Comparison of ENCODE assay signal across 17 cellular contexts in genomic region chr2:240705204-240705781, GRCh38. TPM values are rescaled to one million over a fixed set of nuclear protein-coding genes. Genes with fewer than 3 reads are reported as not detected.
A peak's percentile ranks its signal among the peaks of the same experiment; 100 is the strongest.
DNase-seq lines count a peak whose midpoint lies in the region; ATAC-seq and TF ChIP-seq lines count a peak whose summit lies in the region.
"Had no signal": no experiment of that assay in that cellular context is flagged by ENCODE, and none has a peak within 500 bp of the region (broad histone marks: within the 10 kb centered on the region; RNA-seq: fewer than 3 reads in every experiment).

No MANE protein-coding gene starts in this region.

- no peaks in the 10 kb centered on the region for H3K4me1 Mint-ChIP-seq in endothelial cell (ENCODE audit: unreplicated experiment)

- peak; percentile 27 for DNase-seq in stimulated activated CD4-positive, alpha-beta T cell treated with anti-CD3 and anti-CD28 coated beads, Interleukin-15, amount 100 ng/mL, for 24 hours
- no peak for DNase-seq in stimulated activated CD4-positive, alpha-beta T cell treated with anti-CD3 and anti-CD28 coated beads, Interleukin-2, amount 100 ng/mL, for 48 hours
- peak; percentile 46 for DNase-seq in UCSD-AML1 (lab: John Stamatoyannopoulos, UW; ENCODE audit: unreplicated experiment)
- DNase-seq in endothelial cell (ENCODE audit: low spot score) = no peak
- no peak for DNase-seq in nucleus accumbens (lab: John Stamatoyannopoulos, UW)
- DNase-seq: NCI-H1930, NCI-H510A had no signal

- peak overlapping the region; percentile 46 for H3K27ac Mint-ChIP-seq in endothelial cell (ENCODE audit: unreplicated experiment)

- ATAC-seq in GM18870 (IDR thresholded peaks at IDR 0.05; ENCODE audit: unreplicated experiment) (no peak), HG03520 (IDR thresholded peaks at IDR 0.05; ENCODE audit: unreplicated experiment) (no peak)
- ATAC-seq: K562, left ventricle myocardium superior had no signal

- no peaks in the 10 kb centered on the region for H3K9me3 Mint-ChIP-seq in endothelial cell (ENCODE audit: unreplicated experiment)

- peaks cover 2% of the 10 kb centered on the region for H3K27me3 Mint-ChIP-seq in endothelial cell (ENCODE audit: unreplicated experiment)

- no peaks in the 10 kb centered on the region for H3K36me3 Mint-ChIP-seq in endothelial cell (ENCODE audit: low read depth, unreplicated experiment)

- H3K4me3 Mint-ChIP-seq in endothelial cell (ENCODE audit: unreplicated experiment) = no peak overlapping the region

- no peak for TF ChIP-seq CTCF in endothelial cell (IDR thresholded peaks at IDR 0.05; ENCODE audit: unreplicated experiment)

RNA-seq across cellular contexts. Expression of gene AQP12A, which starts 13.6 kb away (rescaled TPM):
- not detected for total RNA-seq in endothelial cell (ENCODE audit: unreplicated experiment)
- total RNA-seq: activated CD8-positive, alpha-beta memory T cell treated with anti-CD3 and anti-CD28 coated beads for 36 hours; breast epithelium; dermis microvascular lymphatic vessel endothelial cell; K562; left ventricle myocardium superior; ovary; skeletal muscle tissue; suprapubic skin had no signal

RNA-seq across cellular contexts. Expression of gene AQP12B, which starts 22.6 kb away (rescaled TPM):
- total RNA-seq in endothelial cell (ENCODE audit: unreplicated experiment) = not detected
- total RNA-seq: activated CD8-positive, alpha-beta memory T cell treated with anti-CD3 and anti-CD28 coated beads for 36 hours; breast epithelium; dermis microvascular lymphatic vessel endothelial cell; K562; left ventricle myocardium superior; skeletal muscle tissue; suprapubic skin had no signal

Comparison
In these comparisons a context has a peak if more than half of its experiments do, and no peak if none do; other contexts are left out.
1. DNase-seq: peak in stimulated activated CD4-positive, alpha-beta T cell treated with anti-CD3 and anti-CD28 coated beads, Interleukin-15, amount 100 ng/mL, for 24 hours (single experiment) and UCSD-AML1 (single experiment); none in stimulated activated CD4-positive, alpha-beta T cell treated with anti-CD3 and anti-CD28 coated beads, Interleukin-2, amount 100 ng/mL, for 48 hours (0 of 2), endothelial cell (single experiment) and nucleus accumbens (0 of 56).